In the genomic region with DNA sequence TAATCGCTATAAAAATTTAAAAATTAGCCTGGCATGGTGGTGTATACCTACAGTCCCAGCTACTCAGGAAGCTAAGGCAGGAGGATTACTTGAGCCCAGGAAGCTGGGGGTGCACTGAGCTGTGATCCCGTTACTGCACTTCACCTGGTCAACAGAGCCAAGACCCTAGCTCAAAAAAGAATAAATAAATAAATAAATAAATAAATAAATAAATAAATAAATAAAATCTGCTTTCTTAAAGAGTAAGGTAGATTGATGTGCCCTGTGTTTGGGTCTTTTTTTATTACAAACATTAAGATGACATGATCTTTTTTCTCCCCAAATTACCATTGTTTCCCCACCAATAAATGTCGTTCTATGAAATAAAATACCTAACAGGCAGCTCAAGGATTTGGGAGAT, we compare ENCODE assay signal across 23 cellular contexts.
A peak's percentile ranks its signal among the peaks of the same experiment; 100 is the strongest.
DNase-seq lines count a peak whose midpoint lies in the region; ATAC-seq and TF ChIP-seq lines count a peak whose summit lies in the region.
"Had no signal": no experiment of that assay in that cellular context is flagged by ENCODE, and none has a peak within 500 bp of the region (broad histone marks: within the 10 kb centered on the region; RNA-seq: fewer than 3 reads in every experiment).

No MANE protein-coding gene starts in this region.

- H3K4me3 Mint-ChIP-seq in CD8-positive, alpha-beta memory T cell, result no peak overlapping the region
- no peak overlapping the region for H3K4me3 Mint-ChIP-seq in immature natural killer cell
- H3K4me3 Mint-ChIP-seq: B cell; CD4-positive, alpha-beta T cell; CD8-positive, alpha-beta T cell had no signal

- no peak for DNase-seq in CD8-positive, alpha-beta memory T cell
- DNase-seq in OCI-LY7 (ENCODE audit: low spot score) (no peak), immature natural killer cell (no peak), SJCRH30 (no peak), hepatocyte (ENCODE audit: low spot score) (no peak), occipital lobe (lab: John Stamatoyannopoulos, UW) (no peak)
- DNase-seq: 8988T; AML-193; CD4-positive, alpha-beta T cell; CD8-positive, alpha-beta T cell; COR-L47; DMS 273 treated with DMSO at 0.1 percent for 48 hours; DMS153; DMS53; DMS79; DND-41; EL; GDM1 had no signal

- intact Hi-C loops in OCI-LY7 (cut with micrococcal nuclease; ENCODE audit: unreplicated experiment), result loop anchor here (10.0 kb wide), 1 partner anchor 143 kb away; the partner anchor contains the start of gene SIK3

- H3K9me3 Mint-ChIP-seq in CD8-positive, alpha-beta memory T cell, result no peaks in the 10 kb centered on the region
- no peaks in the 10 kb centered on the region for H3K9me3 Mint-ChIP-seq in immature natural killer cell
- H3K9me3 Mint-ChIP-seq: CD4-positive, alpha-beta T cell; CD8-positive, alpha-beta T cell had no signal

- H3K4me1 ChIP-seq in CD8-positive, alpha-beta memory T cell (ENCODE audit: insufficient read depth, low read length), result peaks cover 28% of the 10 kb centered on the region
- H3K4me1 ChIP-seq in OCI-LY7 (ENCODE audit: insufficient read depth, low read length, poor library complexity, severe bottlenecking), result peaks cover 70% of the 10 kb centered on the region
- no peaks in the 10 kb centered on the region; the same call in 1 of the 2 replicates for H3K4me1 ChIP-seq in SJCRH30
- no peaks in the 10 kb centered on the region for H3K4me1 ChIP-seq in hepatocyte (ENCODE audit: insufficient read depth)

- H3K27ac ChIP-seq in CD8-positive, alpha-beta memory T cell (ENCODE audit: low read depth, low read length), result no peak overlapping the region
- H3K27ac ChIP-seq in OCI-LY7 (ENCODE audit: low read depth, low read length, poor library complexity, severe bottlenecking) (no peak overlapping the region), SJCRH30 (no peak overlapping the region), hepatocyte (no peak overlapping the region)
- H3K27ac ChIP-seq: BLaER1 treated with 17β-estradiol and CSF1 and Interleukin-3, amounts not matched to agents 10 nM and 100 nM; C4-2B had no signal

- no TSS peak for BruUV-seq in OCI-LY7 (replicated peaks; lab: Mats Ljungman, UMichigan)

- H3K27ac Mint-ChIP-seq in CD8-positive, alpha-beta memory T cell, result peak overlapping the region in 5 of 8 donors; percentile 54 to 95 (median 88)
- peak overlapping the region in 4 of 6 donors; percentile 36 to 97 (median 88) for H3K27ac Mint-ChIP-seq in immature natural killer cell
- H3K27ac Mint-ChIP-seq: B cell; CD4-positive, alpha-beta T cell had no signal

- WGBS in hepatocyte (ENCODE audit: low lambda C conversion rate, missing lambda C conversion rate), result 90% methylated on average over 3 of the region's 3 CpGs

- no peak for ATAC-seq in HG02759 (IDR thresholded peaks at IDR 0.05; ENCODE audit: unreplicated experiment)
- ATAC-seq: CD8-positive, alpha-beta T cell; GM12878 had no signal

- CTCF ChIA-PET in CD8-positive, alpha-beta memory T cell (lab: Charles Lee), result interaction anchor here (1.5 kb wide), 1 partner anchor 154 kb away, joined by 4 read pairs; no protein-coding TSS in a partner anchor
- CTCF ChIA-PET in OCI-LY7 (lab: Charles Lee; ENCODE audit: unreplicated experiment), result interaction anchor here (1.0 kb wide), 1 partner anchor 26 kb away, joined by 4 read pairs; no protein-coding TSS in a partner anchor

- no peaks in the 10 kb centered on the region for H3K9me3 ChIP-seq in CD8-positive, alpha-beta memory T cell (ENCODE audit: low read length)
- H3K9me3 ChIP-seq in OCI-LY7 (ENCODE audit: low read length) (no peaks in the 10 kb centered on the region), SJCRH30 (replicated peaks) (no peaks in the 10 kb centered on the region), hepatocyte (ENCODE audit: low read depth) (no peaks in the 10 kb centered on the region)
- H3K9me3 ChIP-seq: BLaER1 treated with 17β-estradiol and CSF1 and Interleukin-3, amounts not matched to agents 10 nM and 100 nM had no signal

- TF ChIP-seq CTCF in OCI-LY7 (conservative IDR thresholded peaks at IDR 0.05; ENCODE audit: low read length) (no peak), hepatocyte (IDR thresholded peaks at IDR 0.05; ENCODE audit: poor library complexity) (no peak)

- H3K27me3 ChIP-seq in CD8-positive, alpha-beta memory T cell (ENCODE audit: insufficient read depth, low read length, poor library complexity, severe bottlenecking), result no peaks in the 10 kb centered on the region
- H3K27me3 ChIP-seq in SJCRH30 (no peaks in the 10 kb centered on the region), hepatocyte (no peaks in the 10 kb centered on the region)
- H3K27me3 ChIP-seq: BLaER1 treated with 17β-estradiol and CSF1 and Interleukin-3, amounts not matched to agents 10 nM and 100 nM had no signal

- peaks cover 16 to 68% (median 23%) of the 10 kb centered on the region in 3 donors for H3K36me3 Mint-ChIP-seq in CD8-positive, alpha-beta memory T cell
- peaks cover 19 to 22% (median 21%) of the 10 kb centered on the region in 3 donors for H3K36me3 Mint-ChIP-seq in immature natural killer cell

- H3K9me2 ChIP-seq in OCI-LY7 (ENCODE audit: insufficient read depth, low read length), result no peaks in the 10 kb centered on the region
- no peaks in the 10 kb centered on the region for H3K9me2 ChIP-seq in hepatocyte (replicated peaks; ENCODE audit: insufficient read depth)

- H3K4me3 ChIP-seq in CD8-positive, alpha-beta memory T cell (ENCODE audit: low read length), result no peak overlapping the region
- H3K4me3 ChIP-seq in OCI-LY7 (ENCODE audit: low read depth, low read length, poor library complexity, severe bottlenecking) (no peak overlapping the region), SJCRH30 (no peak overlapping the region), hepatocyte (no peak overlapping the region)
- H3K4me3 ChIP-seq: BLaER1 treated with 17β-estradiol and CSF1 and Interleukin-3, amounts not matched to agents 10 nM and 100 nM; GM12878 had no signal

- peaks cover 27% of the 10 kb centered on the region; the same call in 1 of the 2 replicates for H3K79me2 ChIP-seq in OCI-LY7 (ENCODE audit: insufficient read depth, low read depth, low read length)
- no peaks in the 10 kb centered on the region for H3K79me2 ChIP-seq in hepatocyte

- H3K4me2 ChIP-seq in OCI-LY7 (ENCODE audit: low read length), result peak overlapping the region; percentile 69; the same call in 1 of the 2 replicates
- H3K4me2 ChIP-seq in hepatocyte, result no peak overlapping the region
- H3K4me2 ChIP-seq: BLaER1 treated with 17β-estradiol and CSF1 and Interleukin-3, amounts not matched to agents 10 nM and 100 nM had no signal

- POLR2A ChIA-PET in CD8-positive, alpha-beta memory T cell (lab: Charles Lee), result no interaction called here
- POLR2A ChIA-PET in OCI-LY7 (lab: Charles Lee), result interaction anchor here (0.6 to 8.2 kb wide), 13 partner anchors 9 to 143 kb away, joined by 3 to 90 read pairs (median 3); no protein-coding TSS in a partner anchor

- peaks cover 13% of the 10 kb centered on the region for H3K36me3 ChIP-seq in CD8-positive, alpha-beta memory T cell (ENCODE audit: insufficient read depth, low read length)
- H3K36me3 ChIP-seq in OCI-LY7 (ENCODE audit: insufficient read depth, low read length) (peaks cover 48% of the 10 kb centered on the region), SJCRH30 (no peaks in the 10 kb centered on the region), hepatocyte (replicated peaks; ENCODE audit: insufficient read depth, low read depth) (no peaks in the 10 kb centered on the region)

- no peaks in the 10 kb centered on the region for H4K20me1 ChIP-seq in OCI-LY7 (ENCODE audit: insufficient read depth, low read length)
- H4K20me1 ChIP-seq in hepatocyte (ENCODE audit: insufficient read depth, poor library complexity, severe bottlenecking), result no peaks in the 10 kb centered on the region

- H2AFZ ChIP-seq in OCI-LY7 (ENCODE audit: low read length) (no peak overlapping the region), hepatocyte (no peak overlapping the region)

- H3K27me3 Mint-ChIP-seq in CD8-positive, alpha-beta memory T cell, result no peaks in the 10 kb centered on the region
- H3K27me3 Mint-ChIP-seq in immature natural killer cell (ENCODE audit: low read depth in 3 of 3), result peaks cover 0 to 6% (median 0%) of the 10 kb centered on the region in 3 donors
- H3K27me3 Mint-ChIP-seq: B cell; CD4-positive, alpha-beta T cell had no signal

- peaks cover 57 to 70% (median 66%) of the 10 kb centered on the region in 3 donors for H3K4me1 Mint-ChIP-seq in CD8-positive, alpha-beta memory T cell
- peaks cover 44 to 48% of the 10 kb centered on the region in 2 donors for H3K4me1 Mint-ChIP-seq in immature natural killer cell
